12 cellular contexts compared by ENCODE assay signal in genomic region chr13:101739382-101740178, GRCh38.
DNase-seq lines count a peak whose midpoint lies in the region; ATAC-seq and TF ChIP-seq lines count a peak whose summit lies in the region.
"Had no signal": no experiment of that assay in that cellular context is flagged by ENCODE, and none has a peak within 500 bp of the region (broad histone marks: within the 10 kb centered on the region; RNA-seq: fewer than 3 reads in every experiment).

No MANE protein-coding gene starts in this region.

- H3K36me3 ChIP-seq in OCI-LY3 (replicated peaks; ENCODE audit: low read depth, low read length) = peaks cover 3% of the 10 kb centered on the region

- H4K20me1 ChIP-seq in OCI-LY3 (ENCODE audit: insufficient read depth, low read length) = no peaks in the 10 kb centered on the region

- intact Hi-C loops in activated T-helper 2 cell treated with anti-CD3 and anti-CD28 coated beads, Interferon-gamma antibody, Interleukin-2, Interleukin-4, amounts not matched to agents 10 μg/mL and 5 μg/mL and 100 μg/mL, durations not matched to agents 14 hours and 24 hours and 36 hours (cut with micrococcal nuclease) = no loop called here

- H3K27me3 Mint-ChIP-seq in activated CD8-positive, alpha-beta memory T cell treated with anti-CD3 and anti-CD28 coated beads, Interleukin-2, amount 10 ng/mL, durations not matched to agents 7 days and 5 days = peaks cover 6% of the 10 kb centered on the region
- no peaks in the 10 kb centered on the region for H3K27me3 Mint-ChIP-seq in activated T-helper 2 cell treated with anti-CD3 and anti-CD28 coated beads, Interferon-gamma antibody, Interleukin-2, Interleukin-4, amounts not matched to agents 10 μg/mL and 5 μg/mL and 100 μg/mL, durations not matched to agents 14 hours and 24 hours and 36 hours (ENCODE audit: low read depth)

- CTCF ChIA-PET in activated CD8-positive, alpha-beta memory T cell treated with anti-CD3 and anti-CD28 coated beads, Interleukin-2, amount 10 ng/mL, durations not matched to agents 7 days and 5 days (lab: Charles Lee) = no interaction called here

- H3K79me2 ChIP-seq in OCI-LY3 (ENCODE audit: low read length) = no peaks in the 10 kb centered on the region

- no peak overlapping the region for H3K27ac Mint-ChIP-seq in activated CD8-positive, alpha-beta memory T cell treated with anti-CD3 and anti-CD28 coated beads, Interleukin-2, amount 10 ng/mL, durations not matched to agents 7 days and 5 days
- no peak overlapping the region for H3K27ac Mint-ChIP-seq in activated T-helper 2 cell treated with anti-CD3 and anti-CD28 coated beads, Interferon-gamma antibody, Interleukin-2, Interleukin-4, amounts not matched to agents 10 μg/mL and 5 μg/mL and 100 μg/mL, durations not matched to agents 14 hours and 24 hours and 36 hours

- no peaks in the 10 kb centered on the region for H3K9me3 ChIP-seq in OCI-LY3 (ENCODE audit: insufficient read depth, low read length)

- peak; percentile 38 for DNase-seq in GM12865 (ENCODE audit: low read depth)
- no peak for DNase-seq in NCI-H524 (lab: John Stamatoyannopoulos, UW)
- DNase-seq in activated CD8-positive, alpha-beta memory T cell treated with anti-CD3 and anti-CD28 coated beads, Interleukin-2, amount 10 ng/mL, durations not matched to agents 7 days and 5 days = no peak
- no peak for DNase-seq in activated CD4-positive, alpha-beta T cell treated with anti-CD3 and anti-CD28 coated beads for 4 hours
- DNase-seq in activated T-helper 2 cell treated with anti-CD3 and anti-CD28 coated beads, Interferon-gamma antibody, Interleukin-2, Interleukin-4, amounts not matched to agents 10 μg/mL and 5 μg/mL and 100 μg/mL, durations not matched to agents 14 hours and 24 hours and 36 hours (ENCODE audit: low spot score) = no peak
- DNase-seq: NCI-H1417 treated with DMSO at 0.1 percent for 48 hours; RPMI8226; stimulated activated naive CD4-positive, alpha-beta T cell treated with Interleukin-2 at 50 U/mL for 16 hours had no signal

- H3K4me3 Mint-ChIP-seq in activated CD8-positive, alpha-beta memory T cell treated with anti-CD3 and anti-CD28 coated beads, Interleukin-2, amount 10 ng/mL, durations not matched to agents 7 days and 5 days = no peak overlapping the region
- no peak overlapping the region for H3K4me3 Mint-ChIP-seq in activated T-helper 2 cell treated with anti-CD3 and anti-CD28 coated beads, Interferon-gamma antibody, Interleukin-2, Interleukin-4, amounts not matched to agents 10 μg/mL and 5 μg/mL and 100 μg/mL, durations not matched to agents 14 hours and 24 hours and 36 hours (ENCODE audit: low read depth)

- H3K4me2 ChIP-seq in OCI-LY3 (ENCODE audit: low read length) = peak overlapping the region; percentile 71

- TF ChIP-seq CTCF in GM12865 (IDR thresholded peaks at IDR 0.05; ENCODE audit: insufficient read depth, low read depth, low read length, missing control alignments) = no peak
- no peak for TF ChIP-seq CTCF in OCI-LY3 (IDR thresholded peaks at IDR 0.05; ENCODE audit: low read depth, low read length)

- peak overlapping the region; percentile 34; the same call in 1 of the 2 replicates for H3K9ac ChIP-seq in OCI-LY3 (ENCODE audit: low read length)

- peaks cover 29% of the 10 kb centered on the region for H3K4me1 ChIP-seq in OCI-LY3 (ENCODE audit: low read length)

- no peaks in the 10 kb centered on the region for H3K4me1 Mint-ChIP-seq in activated CD8-positive, alpha-beta memory T cell treated with anti-CD3 and anti-CD28 coated beads, Interleukin-2, amount 10 ng/mL, durations not matched to agents 7 days and 5 days
- H3K4me1 Mint-ChIP-seq in activated T-helper 2 cell treated with anti-CD3 and anti-CD28 coated beads, Interferon-gamma antibody, Interleukin-2, Interleukin-4, amounts not matched to agents 10 μg/mL and 5 μg/mL and 100 μg/mL, durations not matched to agents 14 hours and 24 hours and 36 hours (ENCODE audit: low read depth) = no peaks in the 10 kb centered on the region

- H3K4me3 ChIP-seq in GM12865 (ENCODE audit: low read depth, low read length) = no peak overlapping the region
- peak overlapping the region; percentile 36 for H3K4me3 ChIP-seq in OCI-LY3 (ENCODE audit: low read length)

- ATAC-seq in GM21360 (IDR thresholded peaks at IDR 0.05; ENCODE audit: unreplicated experiment) (peak; percentile 74), HG02973 (IDR thresholded peaks at IDR 0.05; ENCODE audit: unreplicated experiment) (peak; percentile 96)
- no peak for ATAC-seq in activated CD8-positive, alpha-beta memory T cell treated with anti-CD3 and anti-CD28 coated beads, Interleukin-2, amount 10 ng/mL, durations not matched to agents 7 days and 5 days

- no peaks in the 10 kb centered on the region for H3K9me3 Mint-ChIP-seq in activated CD8-positive, alpha-beta memory T cell treated with anti-CD3 and anti-CD28 coated beads, Interleukin-2, amount 10 ng/mL, durations not matched to agents 7 days and 5 days (ENCODE audit: low read depth)
- no peaks in the 10 kb centered on the region for H3K9me3 Mint-ChIP-seq in activated T-helper 2 cell treated with anti-CD3 and anti-CD28 coated beads, Interferon-gamma antibody, Interleukin-2, Interleukin-4, amounts not matched to agents 10 μg/mL and 5 μg/mL and 100 μg/mL, durations not matched to agents 14 hours and 24 hours and 36 hours

- peaks cover 4% of the 10 kb centered on the region; the same call in 1 of the 2 replicates for H3K27me3 ChIP-seq in OCI-LY3 (ENCODE audit: low read depth, low read length)

- H2AFZ ChIP-seq in OCI-LY3 (ENCODE audit: low read depth, low read length) = peak overlapping the region; percentile 82; the same call in 1 of the 2 replicates

- peak overlapping the region; percentile 86 for H3K27ac ChIP-seq in OCI-LY3 (ENCODE audit: low read length)
- H3K27ac ChIP-seq: VCaP had no signal

- no peaks in the 10 kb centered on the region for H3K36me3 Mint-ChIP-seq in activated CD8-positive, alpha-beta memory T cell treated with anti-CD3 and anti-CD28 coated beads, Interleukin-2, amount 10 ng/mL, durations not matched to agents 7 days and 5 days
- no peaks in the 10 kb centered on the region for H3K36me3 Mint-ChIP-seq in activated T-helper 2 cell treated with anti-CD3 and anti-CD28 coated beads, Interferon-gamma antibody, Interleukin-2, Interleukin-4, amounts not matched to agents 10 μg/mL and 5 μg/mL and 100 μg/mL, durations not matched to agents 14 hours and 24 hours and 36 hours (ENCODE audit: low read depth)
